ENCODE assay signal across 10 cellular contexts in the genomic region with DNA sequence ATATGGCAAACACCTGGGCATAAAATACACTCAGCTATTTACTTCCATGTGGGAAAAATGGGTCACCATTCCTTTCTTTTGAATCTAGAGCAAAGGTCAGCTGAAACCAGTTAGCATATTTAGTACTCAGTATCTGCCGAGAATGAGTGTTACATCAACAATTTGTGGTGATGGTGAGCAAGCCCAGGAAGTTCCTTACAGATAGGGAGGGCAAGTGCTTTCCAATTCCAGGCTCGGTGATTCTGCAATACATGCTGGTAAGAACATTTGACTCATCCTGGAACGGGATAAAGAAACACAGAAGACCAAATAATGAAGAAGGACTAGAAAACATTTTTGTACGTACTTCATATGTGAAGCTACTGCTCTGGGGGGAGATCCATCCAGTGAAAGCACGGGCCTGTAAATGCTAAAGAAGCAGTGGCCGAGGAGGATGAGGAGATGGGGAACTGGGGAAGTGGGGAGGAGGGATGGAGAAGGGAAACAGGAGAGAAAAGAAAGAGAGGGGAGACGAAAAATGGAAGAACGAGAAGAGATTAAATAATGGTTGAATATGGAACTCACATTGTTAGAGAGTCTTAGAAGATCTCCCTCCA.
DNase-seq lines count a peak whose midpoint lies in the region; ATAC-seq and TF ChIP-seq lines count a peak whose summit lies in the region.
"Had no signal": no experiment of that assay in that cellular context is flagged by ENCODE, and none has a peak within 500 bp of the region (broad histone marks: within the 10 kb centered on the region; RNA-seq: fewer than 3 reads in every experiment).

No MANE protein-coding gene starts in this region.

- intact Hi-C loops in heart left ventricle (cut with DNase I) = no loop called here

- ATAC-seq in heart left ventricle (peak; percentile 92 to 96 (median 94)), HG02763 (IDR thresholded peaks at IDR 0.05; ENCODE audit: unreplicated experiment) (no peak)

- no peaks in the 10 kb centered on the region for H3K27me3 ChIP-seq in heart left ventricle

- TF ChIP-seq POLR2A in heart left ventricle (IDR thresholded peaks at IDR 0.05) = no peak

- peak overlapping the region in 5 of 12 donors; percentile 18 to 79 (median 37) for H3K27ac ChIP-seq in heart left ventricle

- H3K4me3 ChIP-seq in heart left ventricle = no peak overlapping the region

- TF ChIP-seq CTCF in heart left ventricle (IDR thresholded peaks at IDR 0.05) = no peak
- no peak for TF ChIP-seq CTCF in GM13977 (IDR thresholded peaks at IDR 0.05; ENCODE audit: extremely low read depth, insufficient read depth, missing control alignments)

- in situ Hi-C loops in GM13977 (cut with MboI; ENCODE audit: low pct_unique_long_range_greater_than_20kb, low sequenced_read_pairs, unreplicated experiment) = no loop called here

- peaks cover 0 to 22% (median 8%) of the 10 kb centered on the region in 12 donors for H3K4me1 ChIP-seq in heart left ventricle

- H3K9me3 ChIP-seq in heart left ventricle = peaks cover 0 to 5% (median 0%) of the 10 kb centered on the region in 12 donors

- peak; percentile 37 for DNase-seq in HK-2 (ENCODE audit: unreplicated experiment)
- peak; percentile 90 for DNase-seq in astrocyte of the hippocampus (ENCODE audit: low read depth, low spot score)
- DNase-seq in heart left ventricle = peak in 3 of 5 donors; percentile 33 to 81 (median 61)
- DNase-seq in stromal cell of bone marrow (ENCODE audit: low read depth) = peak; percentile 99
- no peak for DNase-seq in GM13977 (ENCODE audit: low spot score)
- DNase-seq in cerebellar nuclear complex (lab: John Stamatoyannopoulos, UW) = no peak
- no peak for DNase-seq in NCI-H146 (lab: John Stamatoyannopoulos, UW)
- DNase-seq: activated CD8-positive, alpha-beta memory T cell treated with anti-CD3 and anti-CD28 coated beads, Interleukin-2, amount 50 U/mL, for 4 hours; islet precursor cell had no signal

- WGBS in heart left ventricle, 4 donors = 58 to 62% (median 60%) methylated on average over 8 of the region's 8 CpGs

- H3K36me3 ChIP-seq in heart left ventricle = no peaks in the 10 kb centered on the region

Comparison
In these comparisons a context has a peak if more than half of its experiments do, and no peak if none do; other contexts are left out.
1. DNase-seq: peak in HK-2 (single experiment), astrocyte of the hippocampus (single experiment), heart left ventricle (3 of 5) and stromal cell of bone marrow (single experiment); none in GM13977 (single experiment), cerebellar nuclear complex (0 of 2) and NCI-H146 (single experiment).